ENCODE assay signal across 8 cellular contexts in the genomic region with DNA sequence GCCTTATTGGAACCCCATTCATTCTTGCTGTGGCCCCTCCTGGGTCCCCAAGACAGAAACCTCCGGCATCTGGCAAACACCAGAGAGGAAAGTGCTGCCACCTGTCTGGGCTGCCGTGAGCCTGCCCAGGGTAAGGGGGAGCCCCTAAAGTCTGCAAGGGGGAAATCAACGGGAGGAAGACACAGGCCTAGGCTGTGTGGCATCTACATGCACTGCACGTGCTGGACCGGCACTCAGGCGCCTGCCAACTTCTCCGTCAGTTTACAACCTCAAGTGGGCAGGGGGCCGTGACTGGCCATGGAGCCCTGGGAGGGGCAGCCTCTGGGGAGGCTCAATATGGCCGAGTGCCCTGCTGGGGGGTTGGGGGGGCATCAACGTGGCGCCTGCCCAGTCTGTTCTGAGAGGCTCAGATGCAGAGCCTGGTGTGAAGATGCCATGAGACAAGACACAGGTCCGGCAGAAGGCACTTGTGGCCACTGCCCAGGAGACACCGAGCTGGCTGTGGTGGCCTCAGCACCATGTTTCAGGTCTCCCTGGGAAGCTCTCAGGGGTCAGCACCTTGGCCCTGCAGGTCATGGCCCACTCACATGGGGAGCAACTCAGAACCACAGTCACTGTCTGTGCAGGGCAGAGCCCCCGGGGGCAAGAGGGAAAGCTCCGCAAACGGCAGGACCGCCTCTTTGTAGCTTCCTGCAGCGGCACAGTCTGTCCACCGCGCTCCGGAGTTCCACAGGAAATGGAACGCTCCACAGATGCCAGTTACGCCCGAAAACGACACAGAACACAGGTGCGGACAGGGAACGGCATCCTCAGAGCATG. TPM values are rescaled to one million over a fixed set of nuclear protein-coding genes. Genes with fewer than 3 reads are reported as not detected.
A peak's percentile ranks its signal among the peaks of the same experiment; 100 is the strongest.
DNase-seq lines count a peak whose midpoint lies in the region; ATAC-seq and TF ChIP-seq lines count a peak whose summit lies in the region.

No MANE protein-coding gene starts in this region.

- peaks cover 27% of the 10 kb centered on the region for H3K4me1 Mint-ChIP-seq in neural crest cell

- DNase-seq in stimulated activated naive CD4-positive, alpha-beta T cell (lab: John Stamatoyannopoulos, UW) = peak in 5 of 6 experiments; percentile 16 to 69 (median 37)
- DNase-seq in stimulated activated naive CD4-positive, alpha-beta T cell treated with Interleukin-2 at 50 U/mL for 16 hours (lab: John Stamatoyannopoulos, UW) = no peak
- peak; percentile 66 for DNase-seq in cerebellar cortex (ENCODE audit: low spot score)
- no peak for DNase-seq in neural crest cell (ENCODE audit: low read depth, low spot score)
- no peak for DNase-seq in RKO (ENCODE audit: low spot score)
- DNase-seq in NCI-H2196 (lab: John Stamatoyannopoulos, UW; ENCODE audit: unreplicated experiment) = no peak
- no peak for DNase-seq in NOMO-1 treated with DMSO at 0.1 percent for 48 hours (lab: John Stamatoyannopoulos, UW; ENCODE audit: unreplicated experiment)

- peaks cover 8% of the 10 kb centered on the region for H3K27me3 Mint-ChIP-seq in neural crest cell (ENCODE audit: low read depth)

- no peaks in the 10 kb centered on the region for H3K9me3 Mint-ChIP-seq in neural crest cell

- peak overlapping the region; percentile 75 for H3K4me3 Mint-ChIP-seq in neural crest cell

- peak overlapping the region; percentile 59 for H3K27ac Mint-ChIP-seq in neural crest cell (ENCODE audit: unreplicated experiment)

- peaks cover 2% of the 10 kb centered on the region for H3K36me3 Mint-ChIP-seq in neural crest cell (ENCODE audit: low read depth)

- no peak for ATAC-seq in esophagus mucosa

- TF ChIP-seq CTCF in neural crest cell (conservative IDR thresholded peaks at IDR 0.05) = no peak

RNA-seq across cellular contexts. Expression of gene UCKL1, which starts 8.4 kb away (rescaled TPM):
- total RNA-seq in neural crest cell (39.3 and 39.9 TPM in 2 replicates), esophagus mucosa (25.1 TPM)

RNA-seq across cellular contexts. Expression of gene ZNF512B, which starts 21.9 kb away (rescaled TPM):
- 33.0 and 34.0 TPM in 2 replicates for total RNA-seq in neural crest cell
- 13.9 TPM for total RNA-seq in esophagus mucosa

RNA-seq across cellular contexts. Expression of gene SAMD10, which starts 31.6 kb away (rescaled TPM):
- 6.4 and 8.0 TPM in 2 replicates for total RNA-seq in neural crest cell
- total RNA-seq in esophagus mucosa = 5.7 TPM

RNA-seq across cellular contexts. Expression of gene PRPF6, which starts 33.1 kb away (rescaled TPM):
- total RNA-seq in neural crest cell (77.4 and 81.5 TPM in 2 replicates), esophagus mucosa (39.7 TPM)

RNA-seq across cellular contexts. Expression of gene DNAJC5, which starts 52.9 kb away (rescaled TPM):
- total RNA-seq in neural crest cell = 46.9 and 47.3 TPM in 2 replicates
- total RNA-seq in esophagus mucosa = 64.8 TPM

Comparison
In these comparisons a context has a peak if more than half of its experiments do, and no peak if none do; other contexts are left out.
1. DNase-seq: peak in stimulated activated naive CD4-positive, alpha-beta T cell (5 of 6) and cerebellar cortex (single experiment); none in stimulated activated naive CD4-positive, alpha-beta T cell treated with Interleukin-2 at 50 U/mL for 16 hours (single experiment), neural crest cell (single experiment), RKO (single experiment), NCI-H2196 (single experiment) and NOMO-1 treated with DMSO at 0.1 percent for 48 hours (single experiment).